In the genomic region with DNA sequence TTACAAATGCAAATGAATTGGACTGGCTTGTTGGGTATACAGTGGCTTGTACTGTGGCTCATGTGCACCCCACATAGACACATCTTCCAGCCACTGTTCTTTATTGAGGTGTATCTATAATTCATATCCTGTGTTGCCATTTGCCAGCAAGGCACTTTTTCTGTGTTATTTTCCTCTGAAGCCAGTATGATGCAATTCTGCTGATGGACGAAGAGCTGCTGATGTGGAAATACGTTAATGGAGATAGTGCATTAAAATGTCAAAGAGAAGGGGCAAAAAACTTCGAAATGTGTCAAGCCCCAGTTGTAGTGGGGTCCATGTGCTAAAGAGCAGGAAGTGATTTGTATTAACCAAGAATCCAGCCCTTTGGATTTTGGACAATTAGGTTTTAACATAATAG, we compare ENCODE assay signal across 24 cellular contexts.
DNase-seq lines count a peak whose midpoint lies in the region; ATAC-seq and TF ChIP-seq lines count a peak whose summit lies in the region.
"Had no signal": no experiment of that assay in that cellular context is flagged by ENCODE, and none has a peak within 500 bp of the region (broad histone marks: within the 10 kb centered on the region; RNA-seq: fewer than 3 reads in every experiment).

No MANE protein-coding gene starts in this region.

- DNase-seq in activated naive CD4-positive, alpha-beta T cell treated with anti-CD3 and anti-CD28 coated beads for 36 hours: no peak
- DNase-seq in Panc1 (ENCODE audit: low read depth, low spot score) (no peak), choroid plexus epithelial cell (ENCODE audit: low read depth) (peak; percentile 55), iris pigment epithelial cell (ENCODE audit: low read depth) (peak; percentile 70), NCI-H446 treated with DMSO at 0.1 percent for 48 hours (lab: John Stamatoyannopoulos, UW) (no peak), anterior cingulate cortex (lab: John Stamatoyannopoulos, UW) (no peak), H7 (no peak)
- DNase-seq: CD4-positive, alpha-beta T cell; COR-L47; DND-41; HCEC 1CT; NCI-H1105; NCI-H1436 treated with DMSO at 0.1 percent for 48 hours; NCI-H187 treated with DMSO at 0.1 percent for 48 hours; NCI-H524 treated with DMSO at 0.1 percent for 48 hours; NCI-H774; NK-92 treated with Interleukin-12 subunit alpha and Interleukin-12 subunit beta, amount 100 ng/mL, for 24 hours; PC-3; SJCRH30 had no signal

- CTCF ChIA-PET in activated naive CD4-positive, alpha-beta T cell treated with anti-CD3 and anti-CD28 coated beads for 36 hours (lab: Charles Lee): no interaction called here
- CTCF ChIA-PET in Panc1 (lab: Charles Lee): no interaction called here

- peaks cover 8% of the 10 kb centered on the region for H3K36me3 ChIP-seq in Panc1 (ENCODE audit: control insufficient read depth, insufficient read depth, low read length)
- H3K36me3 ChIP-seq in H7 (replicated peaks; ENCODE audit: control insufficient read depth, insufficient read depth, low read length): no peaks in the 10 kb centered on the region; the same call in 1 of the 2 replicates
- H3K36me3 ChIP-seq: SJCRH30 had no signal

- peak overlapping the region; percentile 62 for H3K27ac Mint-ChIP-seq in activated naive CD4-positive, alpha-beta T cell treated with anti-CD3 and anti-CD28 coated beads, Interleukin-2, amount 50 U/mL, for 24 hours
- H3K27ac Mint-ChIP-seq in activated naive CD4-positive, alpha-beta T cell treated with anti-CD3 and anti-CD28 coated beads for 36 hours: no peak overlapping the region
- H3K27ac Mint-ChIP-seq: CD4-positive, alpha-beta T cell had no signal

- H3K9me3 Mint-ChIP-seq in activated naive CD4-positive, alpha-beta T cell treated with anti-CD3 and anti-CD28 coated beads, Interleukin-2, amount 50 U/mL, for 24 hours: no peaks in the 10 kb centered on the region
- H3K9me3 Mint-ChIP-seq in activated naive CD4-positive, alpha-beta T cell treated with anti-CD3 and anti-CD28 coated beads for 36 hours: no peaks in the 10 kb centered on the region
- H3K9me3 Mint-ChIP-seq: CD4-positive, alpha-beta T cell; IgD-negative memory B cell had no signal

- peaks cover 9% of the 10 kb centered on the region for H3K4me1 ChIP-seq in Panc1 (ENCODE audit: control insufficient read depth, insufficient read depth, low read length)
- H3K4me1 ChIP-seq: BLaER1 had no signal

- POLR2A ChIA-PET in Panc1 (lab: Charles Lee): no interaction called here

- no TSS peak for BruUV-seq in Panc1 (replicated peaks; lab: Mats Ljungman, UMichigan)

- ATAC-seq in Panc1: no peak
- ATAC-seq: PC-3, Right ventricle myocardium inferior, SK-N-SH treated with all-trans-retinoic acid at 6 μM for 48 hours had no signal

- H3K27me3 ChIP-seq in Panc1 (ENCODE audit: control insufficient read depth, insufficient read depth, low read length) (no peaks in the 10 kb centered on the region), H7 (ENCODE audit: control insufficient read depth, insufficient read depth, low read length) (no peaks in the 10 kb centered on the region)
- H3K27me3 ChIP-seq: BLaER1, SJCRH30 had no signal

- peak overlapping the region; percentile 41; the same call in 1 of the 2 replicates for H3K27ac ChIP-seq in Panc1 (ENCODE audit: low read length)
- H3K27ac ChIP-seq: BLaER1, SJCRH30 had no signal

- in situ Hi-C loops in Panc1 (cut with HindIII; ENCODE audit: low pct_unique_long_range_greater_than_20kb, low sequenced_read_pairs): no loop called here

- no peaks in the 10 kb centered on the region for H3K9me3 ChIP-seq in Panc1 (ENCODE audit: control insufficient read depth, insufficient read depth, low read depth, low read length)
- H3K9me3 ChIP-seq: BLaER1, SJCRH30 had no signal

- H3K4me3 ChIP-seq in Panc1 (ENCODE audit: low read depth in 2 of 2, low read length in 2 of 2) (no peak overlapping the region), choroid plexus epithelial cell (ENCODE audit: low read depth, low read length) (no peak overlapping the region), H7 (ENCODE audit: insufficient read depth, low read depth, low read length) (no peak overlapping the region)
- H3K4me3 ChIP-seq: BLaER1, SJCRH30 had no signal

- intact Hi-C loops in activated naive CD4-positive, alpha-beta T cell treated with anti-CD3 and anti-CD28 coated beads for 36 hours (cut with micrococcal nuclease): no loop called here
- intact Hi-C loops in Panc1 (cut with micrococcal nuclease; ENCODE audit: unreplicated experiment): no loop called here

- no peak overlapping the region for H3K4me3 Mint-ChIP-seq in activated naive CD4-positive, alpha-beta T cell treated with anti-CD3 and anti-CD28 coated beads, Interleukin-2, amount 50 U/mL, for 24 hours
- no peak overlapping the region for H3K4me3 Mint-ChIP-seq in activated naive CD4-positive, alpha-beta T cell treated with anti-CD3 and anti-CD28 coated beads for 36 hours
- H3K4me3 Mint-ChIP-seq: CD4-positive, alpha-beta T cell; IgD-negative memory B cell had no signal

- H3K27me3 Mint-ChIP-seq in activated naive CD4-positive, alpha-beta T cell treated with anti-CD3 and anti-CD28 coated beads, Interleukin-2, amount 50 U/mL, for 24 hours: no peaks in the 10 kb centered on the region
- no peaks in the 10 kb centered on the region for H3K27me3 Mint-ChIP-seq in activated naive CD4-positive, alpha-beta T cell treated with anti-CD3 and anti-CD28 coated beads for 36 hours (ENCODE audit: low read depth)
- H3K27me3 Mint-ChIP-seq: CD4-positive, alpha-beta T cell; IgD-negative memory B cell had no signal

- TF ChIP-seq CTCF in Panc1 (IDR thresholded peaks at IDR 0.05) (no peak), choroid plexus epithelial cell (conservative IDR thresholded peaks at IDR 0.05; ENCODE audit: low read depth, low read length) (no peak)

- H3K4me1 Mint-ChIP-seq in activated naive CD4-positive, alpha-beta T cell treated with anti-CD3 and anti-CD28 coated beads, Interleukin-2, amount 50 U/mL, for 24 hours: peaks cover 18% of the 10 kb centered on the region
- H3K4me1 Mint-ChIP-seq in activated naive CD4-positive, alpha-beta T cell treated with anti-CD3 and anti-CD28 coated beads for 36 hours (ENCODE audit: low read depth): peaks cover 3% of the 10 kb centered on the region

- peaks cover 18% of the 10 kb centered on the region for H3K36me3 Mint-ChIP-seq in activated naive CD4-positive, alpha-beta T cell treated with anti-CD3 and anti-CD28 coated beads, Interleukin-2, amount 50 U/mL, for 24 hours
- peaks cover 5% of the 10 kb centered on the region for H3K36me3 Mint-ChIP-seq in activated naive CD4-positive, alpha-beta T cell treated with anti-CD3 and anti-CD28 coated beads for 36 hours (ENCODE audit: low read depth)

Comparison
In these comparisons a context has a peak if more than half of its experiments do, and no peak if none do; other contexts are left out.
1. DNase-seq: peak in choroid plexus epithelial cell (single experiment) and iris pigment epithelial cell (single experiment); none in activated naive CD4-positive, alpha-beta T cell treated with anti-CD3 and anti-CD28 coated beads for 36 hours (single experiment), Panc1 (single experiment), NCI-H446 treated with DMSO at 0.1 percent for 48 hours (single experiment), anterior cingulate cortex (0 of 58) and H7 (single experiment).